Comparison of ENCODE assay signal across 10 cellular contexts in the genomic region with DNA sequence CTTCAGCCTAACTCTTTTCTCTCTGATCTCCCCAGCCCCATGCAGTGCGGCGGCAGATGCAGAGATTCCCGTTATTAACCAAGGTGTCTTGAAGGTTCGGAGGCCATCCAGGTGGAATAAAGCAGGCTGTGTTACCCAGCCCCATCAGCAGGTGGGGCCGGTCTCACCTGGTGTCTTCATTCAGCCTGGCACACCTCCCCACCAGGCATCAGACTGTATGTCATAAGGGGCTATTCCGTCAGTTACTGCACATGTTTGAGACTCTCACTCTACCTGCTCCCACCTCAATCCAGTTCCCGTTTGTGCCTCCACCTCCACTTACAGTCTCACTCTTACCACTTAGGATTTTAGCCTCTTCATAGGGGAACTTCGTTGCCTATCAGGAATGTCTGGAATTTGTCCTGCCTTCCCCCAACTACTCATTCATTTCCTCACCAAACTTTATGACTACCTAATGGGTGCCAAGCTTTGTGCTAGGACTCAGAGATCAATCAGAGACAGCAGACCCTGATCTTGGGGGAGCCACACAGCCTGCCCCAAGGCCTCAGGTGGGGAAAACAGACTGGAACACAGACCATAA.
DNase-seq lines count a peak whose midpoint lies in the region; ATAC-seq and FAIRE-seq lines count a peak whose summit lies in the region.
"Had no signal": no experiment of that assay in that cellular context is flagged by ENCODE, and none has a peak within 500 bp of the region (broad histone marks: within the 10 kb centered on the region; RNA-seq: fewer than 3 reads in every experiment).

No MANE protein-coding gene starts in this region.

- ATAC-seq in Right ventricle myocardium inferior (peak; percentile 29), right cardiac atrium (no peak), GM21825 (IDR thresholded peaks at IDR 0.05; ENCODE audit: unreplicated experiment) (no peak)

- FAIRE-seq in urothelium cell line (lab: Jason Lieb, UNC): no peak
- FAIRE-seq: endothelial cell of umbilical vein had no signal

- intact Hi-C loops in Right ventricle myocardium inferior (cut with DNase I) (no loop called here), cardiac septum (cut with DNase I) (loop anchor here (10.0 kb wide), 2 partner anchors 114 to 334 kb away; no protein-coding TSS in a partner anchor), right cardiac atrium (cut with DNase I) (no loop called here)

- DNase-seq in Right ventricle myocardium inferior (ENCODE audit: missing footprints) (peak; percentile 77), cardiac septum (ENCODE audit: low spot score) (no peak), NCI-H82 treated with DMSO at 0.1 percent for 48 hours (lab: John Stamatoyannopoulos, UW; ENCODE audit: unreplicated experiment) (peak; percentile 12), right cardiac atrium (peak in 2 of 3 donors; percentile 53 to 57), urothelium cell line (ENCODE audit: low spot score) (peak; percentile 15), NCI-H2227 (lab: John Stamatoyannopoulos, UW; ENCODE audit: unreplicated experiment) (no peak), COR-L47 (lab: John Stamatoyannopoulos, UW) (no peak)
- DNase-seq: activated CD8-positive, alpha-beta memory T cell treated with anti-CD3 and anti-CD28 coated beads, Interleukin-2, amount 50 U/mL, for 4 hours had no signal

- no peak overlapping the region for H3K27ac ChIP-seq in right cardiac atrium (ENCODE audit: low read length)

- H3K27me3 ChIP-seq in right cardiac atrium (ENCODE audit: control insufficient read depth, insufficient read depth): no peaks in the 10 kb centered on the region

- peaks cover 3% of the 10 kb centered on the region for H3K4me1 ChIP-seq in right cardiac atrium (ENCODE audit: control insufficient read depth, insufficient read depth, low read length)

- no peak overlapping the region for H3K4me3 ChIP-seq in right cardiac atrium (ENCODE audit: low read length)

- WGBS in right cardiac atrium: 91% methylated on average over 8 of the region's 8 CpGs

- H3K9me3 ChIP-seq in right cardiac atrium (ENCODE audit: control insufficient read depth, low read length): no peaks in the 10 kb centered on the region

Comparison
In these comparisons a context has a peak if more than half of its experiments do, and no peak if none do; other contexts are left out.
1. DNase-seq: peak in Right ventricle myocardium inferior (single experiment), NCI-H82 treated with DMSO at 0.1 percent for 48 hours (single experiment), right cardiac atrium (2 of 3) and urothelium cell line (single experiment); none in cardiac septum (single experiment), NCI-H2227 (single experiment) and COR-L47 (single experiment).